ENCODE assay signal across 25 cellular contexts in the genomic region with DNA sequence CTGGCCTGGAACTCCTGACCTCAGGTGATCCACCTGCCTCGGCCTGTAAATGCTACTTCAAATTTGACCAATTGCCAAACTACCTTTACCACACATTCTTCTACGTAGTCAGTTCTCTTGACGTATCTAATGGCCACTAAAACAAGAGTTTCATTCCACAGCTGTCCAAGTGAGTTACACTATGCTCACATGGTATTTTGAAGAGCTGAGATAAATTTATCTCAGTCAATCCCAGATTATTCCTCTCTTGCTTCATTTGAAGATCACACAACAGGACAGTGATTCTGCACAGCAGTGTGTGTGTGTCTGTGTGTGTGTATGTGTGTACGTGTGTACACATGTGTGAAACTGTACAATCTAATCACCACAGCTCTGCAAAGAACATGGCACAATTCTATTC.
"Had no signal": no experiment of that assay in that cellular context is flagged by ENCODE, and none has a peak within 500 bp of the region (broad histone marks: within the 10 kb centered on the region; RNA-seq: fewer than 3 reads in every experiment).

No MANE protein-coding gene starts in this region.

- H3K27me3 ChIP-seq: esophagus muscularis mucosa, foreskin keratinocyte, heart right ventricle, right lobe of liver, thyroid gland, upper lobe of left lung had no signal

- ATAC-seq: activated naive CD4-positive, alpha-beta T cell treated with anti-CD3 and anti-CD28 coated beads, Interleukin-2, amount 50 U/mL, for 72 hours; activated T-cell treated with anti-CD3 and anti-CD28 coated beads, Interleukin-2, amount 50 U/mL, for 72 hours; foreskin keratinocyte; heart right ventricle; naive thymus-derived CD4-positive, alpha-beta T cell; right lobe of liver; stimulated activated effector memory CD8-positive, alpha-beta T cell treated with anti-CD3 and anti-CD28 coated beads, Interleukin-12 subunit alpha, Interleukin-12 subunit beta, amount 100 ng/mL, for 72 hours; T-cell had no signal

- H3K4me1 Mint-ChIP-seq: naive thymus-derived CD4-positive, alpha-beta T cell; stimulated activated effector memory CD8-positive, alpha-beta T cell treated with anti-CD3 and anti-CD28 coated beads, Interleukin-12 subunit alpha, Interleukin-12 subunit beta, amount 100 ng/mL, for 72 hours; T-cell had no signal

- H3K27ac Mint-ChIP-seq: activated naive CD4-positive, alpha-beta T cell treated with anti-CD3 and anti-CD28 coated beads, Interleukin-2, amount 50 U/mL, for 72 hours; activated T-cell treated with anti-CD3 and anti-CD28 coated beads, Interleukin-2, amount 50 U/mL, for 72 hours; endodermal cell; naive thymus-derived CD4-positive, alpha-beta T cell; stimulated activated effector memory CD8-positive, alpha-beta T cell treated with anti-CD3 and anti-CD28 coated beads, Interleukin-12 subunit alpha, Interleukin-12 subunit beta, amount 100 ng/mL, for 72 hours; stimulated activated naive CD8-positive, alpha-beta T cell treated with anti-CD3 and anti-CD28 coated beads, Interleukin-15, Interleukin-2, amounts not matched to agents 100 ng/mL and 50 ng/mL, for 24 hours; T-cell had no signal

- H3K4me3 ChIP-seq: esophagus muscularis mucosa, heart right ventricle, right lobe of liver, skin epidermis, thyroid gland, upper lobe of left lung had no signal

- H3K4me3 Mint-ChIP-seq: activated T-cell treated with anti-CD3 and anti-CD28 coated beads, Interleukin-2, amount 50 U/mL, for 72 hours; brain; endodermal cell; naive thymus-derived CD4-positive, alpha-beta T cell; stimulated activated effector memory CD8-positive, alpha-beta T cell treated with anti-CD3 and anti-CD28 coated beads, Interleukin-12 subunit alpha, Interleukin-12 subunit beta, amount 100 ng/mL, for 72 hours; stimulated activated naive CD8-positive, alpha-beta T cell treated with anti-CD3 and anti-CD28 coated beads, Interleukin-15, Interleukin-2, amounts not matched to agents 100 ng/mL and 50 ng/mL, for 24 hours; T-cell had no signal

- H3K9me3 ChIP-seq: thyroid gland had no signal

- DNase-seq: activated CD4-positive, alpha-beta T cell treated with anti-CD3 and anti-CD28 coated beads for 4 hours; activated CD4-positive, alpha-beta T cell treated with anti-CD3 and anti-CD28 coated beads, Interleukin-2, amount 50 U/mL, for 4 hours; activated naive CD4-positive, alpha-beta T cell; activated T-cell treated with anti-CD3 and anti-CD28 coated beads for 4 hours; activated T-cell treated with anti-CD3 and anti-CD28 coated beads, Interleukin-2, amount 50 U/mL, for 72 hours; aorta; endodermal cell; foreskin keratinocyte; heart right ventricle; naive thymus-derived CD4-positive, alpha-beta T cell; posterior cingulate gyrus; right lobe of liver; stimulated activated CD4-positive, alpha-beta T cell treated with anti-CD3 and anti-CD28 coated beads, Interleukin-12 subunit alpha, Interleukin-12 subunit beta, amount 100 ng/mL, for 4 hours; stimulated activated CD4-positive, alpha-beta T cell treated with anti-CD3 and anti-CD28 coated beads, Interleukin-4, amount 100 ng/mL, for 24 hours; T-cell; thyroid gland; upper lobe of left lung had no signal

- FAIRE-seq: islet of Langerhans had no signal

- H3K9me3 Mint-ChIP-seq: stimulated activated effector memory CD8-positive, alpha-beta T cell treated with anti-CD3 and anti-CD28 coated beads, Interleukin-12 subunit alpha, Interleukin-12 subunit beta, amount 100 ng/mL, for 72 hours had no signal

- H3K36me3 ChIP-seq: esophagus muscularis mucosa, heart right ventricle, right lobe of liver, thyroid gland, upper lobe of left lung had no signal

- H3K36me3 Mint-ChIP-seq: naive thymus-derived CD4-positive, alpha-beta T cell; stimulated activated effector memory CD8-positive, alpha-beta T cell treated with anti-CD3 and anti-CD28 coated beads, Interleukin-12 subunit alpha, Interleukin-12 subunit beta, amount 100 ng/mL, for 72 hours; T-cell had no signal

- H3K4me1 ChIP-seq: esophagus muscularis mucosa, foreskin keratinocyte had no signal

- H3K27me3 Mint-ChIP-seq: brain had no signal

- H3K27ac ChIP-seq: esophagus muscularis mucosa, foreskin keratinocyte, heart right ventricle, right lobe of liver, skin epidermis, upper lobe of left lung, VCaP had no signal
